ENCODE assay signal across 16 cellular contexts in the genomic region with DNA sequence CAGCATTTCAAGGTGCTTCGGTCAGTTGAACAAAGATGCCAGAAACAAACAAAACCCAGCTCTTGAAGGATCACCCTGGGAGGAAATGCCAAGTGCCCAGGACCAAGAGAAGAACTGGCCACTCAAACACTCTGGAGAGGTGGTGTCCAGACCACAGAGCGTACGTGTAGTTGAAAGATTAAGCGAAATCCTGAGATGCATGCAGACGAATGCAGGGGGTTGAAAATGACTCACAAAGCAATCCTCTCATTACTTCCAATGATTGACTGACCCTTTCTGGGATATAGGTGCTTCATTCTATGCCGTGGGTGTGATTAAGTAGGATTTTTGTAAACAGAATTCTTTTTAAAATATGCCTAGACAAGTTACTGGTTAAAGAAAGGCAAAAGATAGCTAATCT.
A peak's percentile ranks its signal among the peaks of the same experiment; 100 is the strongest.
DNase-seq lines count a peak whose midpoint lies in the region.
"Had no signal": no experiment of that assay in that cellular context is flagged by ENCODE, and none has a peak within 500 bp of the region (broad histone marks: within the 10 kb centered on the region; RNA-seq: fewer than 3 reads in every experiment).

No MANE protein-coding gene starts in this region.

- no peak overlapping the region for H2BK12ac ChIP-seq in mesenchymal stem cell (ENCODE audit: low read length in 2 of 2)

- H2BK15ac ChIP-seq in mesenchymal stem cell (ENCODE audit: low read depth, poor library complexity, severe bottlenecking), result no peak overlapping the region

- H3K18ac ChIP-seq in mesenchymal stem cell (ENCODE audit: low read depth in 1 of 2, low read length in 2 of 2), result no peak overlapping the region

- 90% methylated on average over 5 of the region's 6 CpGs for WGBS in mesenchymal stem cell

- H2AFZ ChIP-seq in mesenchymal stem cell (ENCODE audit: low read depth, low read length), result no peak overlapping the region
- H2AFZ ChIP-seq: GM23338 had no signal

- H3K4me3 ChIP-seq in mesenchymal stem cell (ENCODE audit: insufficient read depth in 1 of 2, low read depth in 1 of 2, low read length in 2 of 2), result no peak overlapping the region
- H3K4me3 ChIP-seq: GM23338 had no signal

- H2AK5ac ChIP-seq in mesenchymal stem cell (ENCODE audit: low read length, severe bottlenecking), result no peak overlapping the region

- no peak overlapping the region for H2BK5ac ChIP-seq in mesenchymal stem cell (ENCODE audit: low read depth, low read length, poor library complexity, severe bottlenecking)

- no peaks in the 10 kb centered on the region for H3K4me1 ChIP-seq in mesenchymal stem cell (ENCODE audit: control insufficient read depth, insufficient read depth, low read depth, low read length)
- H3K4me1 ChIP-seq: BE2C, Caco-2 had no signal

- no peak overlapping the region for H3K4me2 ChIP-seq in mesenchymal stem cell (ENCODE audit: low read length, poor library complexity, severe bottlenecking)
- H3K4me2 ChIP-seq: GM23338 had no signal

- no peak overlapping the region for H3K4ac ChIP-seq in mesenchymal stem cell (ENCODE audit: low read depth in 1 of 2, low read length in 2 of 2)

- no peak overlapping the region for H4K91ac ChIP-seq in mesenchymal stem cell (ENCODE audit: low read length)

- H3K36me3 ChIP-seq in mesenchymal stem cell (ENCODE audit: control insufficient read depth in 1 of 2, insufficient read depth in 2 of 2, low read depth in 1 of 2, low read length in 2 of 2), result no peaks in the 10 kb centered on the region
- H3K36me3 ChIP-seq: BE2C had no signal

- no peaks in the 10 kb centered on the region for H3K9me3 ChIP-seq in mesenchymal stem cell (ENCODE audit: control insufficient read depth, low read length)
- H3K9me3 ChIP-seq: BE2C, Caco-2 had no signal

- no peaks in the 10 kb centered on the region for H3K27me3 ChIP-seq in mesenchymal stem cell (ENCODE audit: control insufficient read depth in 1 of 2, insufficient read depth in 1 of 2, low read length in 2 of 2)
- H3K27me3 ChIP-seq: BE2C had no signal

- H3K23ac ChIP-seq in mesenchymal stem cell (ENCODE audit: low read length in 2 of 2), result no peak overlapping the region

- no peak overlapping the region for H3K27ac ChIP-seq in mesenchymal stem cell (ENCODE audit: low read length, poor library complexity, severe bottlenecking)
- H3K27ac ChIP-seq: C4-2B had no signal

- no peak overlapping the region for H4K8ac ChIP-seq in mesenchymal stem cell (ENCODE audit: low read length)

- no peak overlapping the region for H3K14ac ChIP-seq in mesenchymal stem cell (ENCODE audit: low read length in 2 of 2)

- H3K9ac ChIP-seq in mesenchymal stem cell (ENCODE audit: low read length), result no peak overlapping the region

- H3K79me1 ChIP-seq in mesenchymal stem cell (replicated peaks; ENCODE audit: low read length, poor library complexity, severe bottlenecking), result no peaks in the 10 kb centered on the region

- H2BK120ac ChIP-seq in mesenchymal stem cell (ENCODE audit: low read depth, low read length), result peak overlapping the region; percentile 27

- DNase-seq in amniotic epithelial cell (ENCODE audit: low read depth) (peak; percentile 13), astrocyte of the hippocampus (ENCODE audit: low read depth, low spot score) (peak; percentile 67), mesenchymal stem cell (no peak), cerebellum (ENCODE audit: low spot score) (no peak), C1 segment of cervical spinal cord (lab: John Stamatoyannopoulos, UW) (no peak), SIG-M5 (lab: John Stamatoyannopoulos, UW) (no peak)
- DNase-seq: ACHN; BE2C; Caco-2; CD4-positive, alpha-beta T cell; DMS153; DMS79; GF-D8; HCEC 1CT had no signal

Comparison
In these comparisons a context has a peak if more than half of its experiments do, and no peak if none do; other contexts are left out.
1. DNase-seq: peak in amniotic epithelial cell (single experiment) and astrocyte of the hippocampus (single experiment); none in mesenchymal stem cell (single experiment), cerebellum (single experiment), C1 segment of cervical spinal cord (0 of 14) and SIG-M5 (single experiment).